In the genomic region with DNA sequence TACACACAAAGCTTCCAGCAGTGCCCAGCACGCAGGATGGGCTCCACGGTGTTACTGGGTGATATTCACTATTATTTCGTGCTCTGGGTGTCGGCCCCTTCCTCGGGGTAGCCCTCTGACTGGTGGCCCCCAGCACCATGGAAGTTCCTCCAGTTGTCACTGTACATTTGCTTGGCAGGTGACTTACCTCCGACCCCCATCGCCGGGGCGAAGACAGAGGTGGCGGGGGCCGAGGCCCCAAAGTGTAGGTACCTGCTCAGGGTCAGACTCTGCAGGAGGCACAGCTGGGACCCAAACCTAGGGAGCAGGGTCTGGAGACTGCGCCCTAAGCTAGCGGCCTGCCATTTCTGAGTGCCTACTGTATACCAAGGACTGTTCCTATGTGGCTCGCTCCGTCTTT, we compare ENCODE assay signal across 1 cellular context.
TF ChIP-seq lines count a peak whose summit lies in the region.

No MANE protein-coding gene starts in this region.

TF ChIP-seq in A549, 52 proteins besides CTCF, POLR2A, EP300 and RAD21 (continued from another document):
- no peak for TF ChIP-seq E2F6 (IDR thresholded peaks at IDR 0.05; ENCODE audit: borderline replicate concordance, low read depth)
- TF ChIP-seq, protein P1, sequence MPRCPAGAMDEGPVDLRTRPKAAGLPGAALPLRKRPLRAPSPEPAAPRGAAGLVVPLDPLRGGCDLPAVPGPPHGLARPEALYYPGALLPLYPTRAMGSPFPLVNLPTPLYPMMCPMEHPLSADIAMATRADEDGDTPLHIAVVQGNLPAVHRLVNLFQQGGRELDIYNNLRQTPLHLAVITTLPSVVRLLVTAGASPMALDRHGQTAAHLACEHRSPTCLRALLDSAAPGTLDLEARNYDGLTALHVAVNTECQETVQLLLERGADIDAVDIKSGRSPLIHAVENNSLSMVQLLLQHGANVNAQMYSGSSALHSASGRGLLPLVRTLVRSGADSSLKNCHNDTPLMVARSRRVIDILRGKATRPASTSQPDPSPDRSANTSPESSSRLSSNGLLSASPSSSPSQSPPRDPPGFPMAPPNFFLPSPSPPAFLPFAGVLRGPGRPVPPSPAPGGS (IDR thresholded peaks at IDR 0.05), result no peak
- TF ChIP-seq NR3C1 (IDR thresholded peaks at IDR 0.05), result no peak
- TF ChIP-seq ESRRA (IDR thresholded peaks at IDR 0.05; ENCODE audit: borderline replicate concordance, low read length), result no peak
- no peak for TF ChIP-seq HOXB5 (CRISPR knock-in tag; IDR thresholded peaks at IDR 0.05)
- no peak for TF ChIP-seq HMGXB4 (CRISPR knock-in tag; IDR thresholded peaks at IDR 0.05; ENCODE audit: borderline replicate concordance)
- no peak for TF ChIP-seq FOSL2 (IDR thresholded peaks at IDR 0.05)
- TF ChIP-seq FOSL2 (CRISPR knock-in tag; IDR thresholded peaks at IDR 0.05), result no peak
- no peak for TF ChIP-seq CBX8 (IDR thresholded peaks at IDR 0.05)
- TF ChIP-seq POLR2AphosphoS2 (conservative IDR thresholded peaks at IDR 0.05; ENCODE audit: low read length), result no peak
- TF ChIP-seq RCOR1 (IDR thresholded peaks at IDR 0.05; ENCODE audit: low read depth, low read length), result no peak
TF ChIP-seq in A549: peak in this region for 0.
